Comparison of ENCODE assay signal across 8 cellular contexts in genomic region chr9:35603986-35604577, GRCh38. TPM values are rescaled to one million over a fixed set of nuclear protein-coding genes. Genes with fewer than 3 reads are reported as not detected.
DNase-seq lines count a peak whose midpoint lies in the region; ATAC-seq, FAIRE-seq and TF ChIP-seq lines count a peak whose summit lies in the region.

No MANE protein-coding gene starts in this region.

- H3K27me3 Mint-ChIP-seq in T-helper 1 cell treated with Interleukin-12 subunit alpha and Interleukin-12 subunit beta and Interleukin-4 antibody, amounts not matched to agents 30 μg/mL and 1 μg/mL, for 36 hours (ENCODE audit: low read depth) = no peaks in the 10 kb centered on the region

- H3K4me1 Mint-ChIP-seq in T-helper 1 cell treated with Interleukin-12 subunit alpha and Interleukin-12 subunit beta and Interleukin-4 antibody, amounts not matched to agents 30 μg/mL and 1 μg/mL, for 36 hours (ENCODE audit: low read depth) = peaks cover 31% of the 10 kb centered on the region

- in situ Hi-C loops in GM13977 (cut with MboI; ENCODE audit: low pct_unique_long_range_greater_than_20kb, low sequenced_read_pairs, unreplicated experiment) = no loop called here

- intact Hi-C loops in left ventricle myocardium superior (cut with micrococcal nuclease) (no loop called here), prostate gland (cut with DNase I) (loop anchor here (2.0 to 10.0 kb wide), 3 partner anchors 91 to 489 kb away; partner anchors contain the start of genes ATOSB and RUSC2)

- peak; percentile 97 for FAIRE-seq in urothelium cell line (lab: Jason Lieb, UNC)

- H3K4me1 ChIP-seq in prostate gland (replicated peaks) = peaks cover 13% of the 10 kb centered on the region

- DNase-seq in GM13977 (ENCODE audit: low spot score) = peak; percentile 99
- DNase-seq in NCI-H146 treated with DMSO at 0.1 percent for 48 hours (lab: John Stamatoyannopoulos, UW; ENCODE audit: unreplicated experiment) = peak; percentile 99
- peak; percentile 100 for DNase-seq in left ventricle myocardium superior
- DNase-seq in prostate gland (ENCODE audit: low spot score) = peak; percentile 100
- DNase-seq in urothelium cell line (ENCODE audit: low spot score) = peak; percentile 100

- peak overlapping the region; percentile 99 for H3K27ac Mint-ChIP-seq in T-helper 1 cell treated with Interleukin-12 subunit alpha and Interleukin-12 subunit beta and Interleukin-4 antibody, amounts not matched to agents 30 μg/mL and 1 μg/mL, for 36 hours

- peaks cover 1 to 5% of the 10 kb centered on the region in 2 donors for H3K36me3 ChIP-seq in prostate gland

- TF ChIP-seq CTCF in GM13977 (IDR thresholded peaks at IDR 0.05; ENCODE audit: extremely low read depth, insufficient read depth, missing control alignments) (peak; percentile 98), prostate gland (IDR thresholded peaks at IDR 0.05) (peak; percentile 90 to 99 (median 99))

- peak overlapping the region; percentile 98 for H3K4me3 Mint-ChIP-seq in T-helper 1 cell treated with Interleukin-12 subunit alpha and Interleukin-12 subunit beta and Interleukin-4 antibody, amounts not matched to agents 30 μg/mL and 1 μg/mL, for 36 hours

- 0% methylated on average over 33 of the region's 41 CpGs for WGBS in prostate gland

- no peaks in the 10 kb centered on the region for H3K9me3 ChIP-seq in prostate gland

- no peaks in the 10 kb centered on the region for H3K9me3 Mint-ChIP-seq in T-helper 1 cell treated with Interleukin-12 subunit alpha and Interleukin-12 subunit beta and Interleukin-4 antibody, amounts not matched to agents 30 μg/mL and 1 μg/mL, for 36 hours

- H3K36me3 Mint-ChIP-seq in T-helper 1 cell treated with Interleukin-12 subunit alpha and Interleukin-12 subunit beta and Interleukin-4 antibody, amounts not matched to agents 30 μg/mL and 1 μg/mL, for 36 hours (ENCODE audit: low read depth) = peaks cover 6% of the 10 kb centered on the region

- ATAC-seq in HG02884 (IDR thresholded peaks at IDR 0.05; ENCODE audit: unreplicated experiment) (peak; percentile 79), left ventricle myocardium superior (peak; percentile 95)

- H3K4me3 ChIP-seq in prostate gland = peak overlapping the region; percentile 79 to 82

- peak; percentile 90 for TF ChIP-seq POLR2A in prostate gland (IDR thresholded peaks at IDR 0.05)

- H3K27ac ChIP-seq in angular gyrus (ENCODE audit: low read depth, low read length) (peak overlapping the region; percentile 88), prostate gland (peak overlapping the region; percentile 94)

- H3K27me3 ChIP-seq in prostate gland (replicated peaks; ENCODE audit: insufficient read depth) = no peaks in the 10 kb centered on the region

RNA-seq across cellular contexts. Expression of gene TESK1, which starts 1.0 kb away (rescaled TPM):
- 28.8 TPM for total RNA-seq in left ventricle myocardium superior
- total RNA-seq in prostate gland = 10 to 100 TPM; 40.2 to 67.3 TPM

RNA-seq across cellular contexts. Expression of gene CD72, which starts 14.1 kb away (rescaled TPM):
- total RNA-seq in left ventricle myocardium superior (0.77 TPM), prostate gland (1 to 10 TPM; 3.0 to 3.2 TPM)

RNA-seq across cellular contexts. Expression of gene SIT1, which starts 46.6 kb away (rescaled TPM):
- total RNA-seq in left ventricle myocardium superior (0.32 TPM), prostate gland (under 1 TPM; 0.18 to 0.68 TPM)

RNA-seq across cellular contexts. Expression of gene RMRP, which starts 53.7 kb away (rescaled TPM):
- total RNA-seq in left ventricle myocardium superior (16,495 TPM), prostate gland (over 10,000 TPM in 1 of 2 donors, 1,000 to 10,000 TPM in 1; 1,879 to 13,864 TPM)

RNA-seq across cellular contexts. Expression of gene CCDC107, which starts 54.0 kb away (rescaled TPM):
- 45.6 TPM for total RNA-seq in left ventricle myocardium superior
- total RNA-seq in prostate gland = 10 to 100 TPM; 22.8 to 26.2 TPM

Comparison
In these comparisons a context has a peak if more than half of its experiments do, and no peak if none do; other contexts are left out.
1. Peak in every context shown above with its lines: DNase-seq, ATAC-seq, H3K4me3 ChIP-seq and H3K27ac ChIP-seq.